ENCODE assay signal across 8 cellular contexts in genomic region chr7:155804897-155805825, GRCh38. TPM values are rescaled to one million over a fixed set of nuclear protein-coding genes. Genes with fewer than 3 reads are reported as not detected.
DNase-seq lines count a peak whose midpoint lies in the region; ATAC-seq and TF ChIP-seq lines count a peak whose summit lies in the region.

No MANE protein-coding gene starts in this region.

- no peak for TF ChIP-seq EP300 in sigmoid colon (IDR thresholded peaks at IDR 0.05)

- TF ChIP-seq CTCF in RWPE1 (conservative IDR thresholded peaks at IDR 0.05; ENCODE audit: low read depth) (peak; percentile 78), left ventricle myocardium inferior (IDR thresholded peaks at IDR 0.05; ENCODE audit: borderline replicate concordance) (peak; percentile 61), sigmoid colon (IDR thresholded peaks at IDR 0.05) (peak in 1 of 4 experiments; percentile 68)

- peaks cover 14% of the 10 kb centered on the region for H3K4me1 ChIP-seq in adipocyte (ENCODE audit: control insufficient read depth, insufficient read depth, low read length)
- H3K4me1 ChIP-seq in left ventricle myocardium inferior, result peaks cover 63% of the 10 kb centered on the region
- H3K4me1 ChIP-seq in sigmoid colon, result peaks cover 0 to 66% (median 60%) of the 10 kb centered on the region in 4 donors

- intact Hi-C loops in left ventricle myocardium inferior (cut with micrococcal nuclease) (loop anchor here (10.0 kb wide), 1 partner anchor 670 kb away; no protein-coding TSS in a partner anchor), sigmoid colon (cut with DNase I) (loop anchor here (10.0 kb wide), 1 partner anchor 670 kb away; no protein-coding TSS in a partner anchor)

- H3K27ac ChIP-seq in RWPE1 (no peak overlapping the region), left ventricle myocardium inferior (replicated peaks) (no peak overlapping the region), sigmoid colon (no peak overlapping the region)

- DNase-seq in DMS53 (lab: John Stamatoyannopoulos, UW) (peak; percentile 72), DMS53 treated with DMSO at 0.1 percent for 48 hours (lab: John Stamatoyannopoulos, UW; ENCODE audit: unreplicated experiment) (no peak), RWPE1 (ENCODE audit: low spot score) (peak; percentile 63), adipocyte (ENCODE audit: low read depth) (peak; percentile 81), left ventricle myocardium inferior (peak; percentile 44), sigmoid colon (no peak), left lobe of liver (ENCODE audit: low spot score) (no peak)

- no peaks in the 10 kb centered on the region for H3K9me3 ChIP-seq in adipocyte (ENCODE audit: control insufficient read depth, low read length)
- no peaks in the 10 kb centered on the region for H3K9me3 ChIP-seq in left ventricle myocardium inferior (replicated peaks)
- H3K9me3 ChIP-seq in sigmoid colon, result no peaks in the 10 kb centered on the region

- H3K9ac ChIP-seq in adipocyte (ENCODE audit: low read length), result no peak overlapping the region

- H3K27me3 ChIP-seq in adipocyte (replicated peaks; ENCODE audit: control insufficient read depth, insufficient read depth, low read length), result peaks cover 42% of the 10 kb centered on the region
- H3K27me3 ChIP-seq in left ventricle myocardium inferior (ENCODE audit: low read depth), result peaks cover 100% of the 10 kb centered on the region
- peaks cover 65 to 100% (median 97%) of the 10 kb centered on the region in 3 donors for H3K27me3 ChIP-seq in sigmoid colon

- CTCF ChIA-PET in RWPE1 (lab: Yijun Ruan, JAX), result interaction anchor here (0.6 to 0.7 kb wide), 3 partner anchors 173 to 494 kb away, joined by 3 to 4 read pairs (median 3); no protein-coding TSS in a partner anchor

- H3K4me3 ChIP-seq in adipocyte (ENCODE audit: low read length), result peak overlapping the region; percentile 67
- H3K4me3 ChIP-seq in left ventricle myocardium inferior, result peak overlapping the region; percentile 63
- H3K4me3 ChIP-seq in sigmoid colon, result peak overlapping the region in 3 of 4 donors; percentile 24 to 39 (median 37)

- TF ChIP-seq POLR2A in sigmoid colon (IDR thresholded peaks at IDR 0.05), result no peak

- POLR2A ChIA-PET in RWPE1 (lab: Yijun Ruan, JAX; ENCODE audit: low non-redundant PET), result no interaction called here

- ATAC-seq in HG03175 (IDR thresholded peaks at IDR 0.05; ENCODE audit: unreplicated experiment) (peak; percentile 44), left lobe of liver (no peak)

- no peaks in the 10 kb centered on the region for H3K36me3 ChIP-seq in adipocyte (ENCODE audit: control insufficient read depth, insufficient read depth, low read length, severe bottlenecking)
- no peaks in the 10 kb centered on the region for H3K36me3 ChIP-seq in left ventricle myocardium inferior
- no peaks in the 10 kb centered on the region for H3K36me3 ChIP-seq in sigmoid colon

- 9 to 22% methylated on average over 91 of the region's 91 CpGs for WGBS in sigmoid colon, 2 donors

RNA-seq across cellular contexts. Expression of gene SHH, which starts 7.1 kb away (rescaled TPM):
- total RNA-seq in left ventricle myocardium inferior (not detected), sigmoid colon (not detected), left lobe of liver (17.1 TPM)
- 1 to 10 TPM in 1 of 3 donors, under 1 TPM in 2; 0.46 to 1.8 (median 0.60) TPM for polyA plus RNA-seq in sigmoid colon

Comparison
In these comparisons a context has a peak if more than half of its experiments do, and no peak if none do; other contexts are left out.
1. DNase-seq: peak in DMS53 (single experiment), RWPE1 (single experiment), adipocyte (single experiment) and left ventricle myocardium inferior (single experiment); none in DMS53 treated with DMSO at 0.1 percent for 48 hours (single experiment), sigmoid colon (single experiment) and left lobe of liver (single experiment).
2. RNA of gene SHH, which starts 7.1 kb away (total RNA-seq): 17.1 TPM in left lobe of liver (single experiment); not detected in left ventricle myocardium inferior (single experiment) and not detected in sigmoid colon; every median in the first group is over 10 times any median in the second.
3. Peak in every context shown above with its lines, with median percentiles within 50 percentile points of each other: H3K4me3 ChIP-seq.